9 cellular contexts compared by ENCODE assay signal in the genomic region with DNA sequence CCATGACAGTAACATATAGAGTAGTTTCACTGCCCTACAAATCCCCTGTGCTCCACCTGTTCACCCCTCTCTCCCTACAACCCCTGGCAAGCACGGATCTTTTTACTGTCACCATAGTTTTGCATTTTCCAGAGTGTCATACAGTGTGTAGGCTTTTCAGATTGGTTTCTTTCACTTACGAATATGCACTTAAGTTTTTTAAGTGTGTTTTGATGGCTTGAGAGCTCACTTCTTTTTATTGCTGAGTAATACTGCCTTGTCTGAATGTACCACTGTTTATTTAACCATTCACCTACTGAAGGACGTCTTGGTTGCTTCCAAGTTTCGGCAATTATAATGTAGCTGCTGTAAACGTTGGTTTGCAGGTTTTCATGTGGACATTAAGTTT.
DNase-seq lines count a peak whose midpoint lies in the region; ATAC-seq and TF ChIP-seq lines count a peak whose summit lies in the region.
"Had no signal": no experiment of that assay in that cellular context is flagged by ENCODE, and none has a peak within 500 bp of the region (broad histone marks: within the 10 kb centered on the region; RNA-seq: fewer than 3 reads in every experiment).

No MANE protein-coding gene starts in this region.

- H3K27me3 Mint-ChIP-seq in MCF 10A (ENCODE audit: insufficient read depth, unreplicated experiment) = no peaks in the 10 kb centered on the region

- no peak for TF ChIP-seq POLR2A in sigmoid colon (IDR thresholded peaks at IDR 0.05)

- peaks cover 19% of the 10 kb centered on the region for H3K4me1 Mint-ChIP-seq in MCF 10A (ENCODE audit: insufficient read depth, unreplicated experiment)

- no peak overlapping the region for H2AFZ ChIP-seq in mammary epithelial cell (ENCODE audit: low read depth, low read length)

- H3K36me3 ChIP-seq in mammary epithelial cell (ENCODE audit: insufficient read depth, low read length) (no peaks in the 10 kb centered on the region), SK-N-MC (ENCODE audit: insufficient read depth, low read length) (no peaks in the 10 kb centered on the region), mucosa of rectum (ENCODE audit: control insufficient read depth in 2 of 2, insufficient read depth in 2 of 2, low read length in 2 of 2) (no peaks in the 10 kb centered on the region), sigmoid colon (no peaks in the 10 kb centered on the region)

- peak; percentile 50 for ATAC-seq in HG02973 (IDR thresholded peaks at IDR 0.05; ENCODE audit: unreplicated experiment)

- in situ Hi-C loops in mammary epithelial cell (cut with MboI; ENCODE audit: low sequenced_read_pairs in 2 of 2) = no loop called here

- H4K20me1 ChIP-seq in mammary epithelial cell (ENCODE audit: insufficient read depth, low read length) = no peaks in the 10 kb centered on the region

- H3K9ac ChIP-seq in mammary epithelial cell (ENCODE audit: insufficient read depth, low read length) (no peak overlapping the region), SK-N-MC (ENCODE audit: insufficient read length) (peak overlapping the region; percentile 69), mucosa of rectum (ENCODE audit: low read depth in 1 of 2, low read length in 2 of 2) (no peak overlapping the region)

- H3K9me3 ChIP-seq in mammary epithelial cell (replicated peaks; ENCODE audit: insufficient read depth, low read length) (no peaks in the 10 kb centered on the region), SK-N-MC (ENCODE audit: low read depth, low read length) (no peaks in the 10 kb centered on the region), mucosa of rectum (ENCODE audit: control insufficient read depth in 2 of 2, low read length in 2 of 2) (no peaks in the 10 kb centered on the region), sigmoid colon (no peaks in the 10 kb centered on the region)

- no TSS peak for BruUV-seq in MCF 10A (replicated peaks; lab: Mats Ljungman, UMichigan)
- BruUV-seq in mammary epithelial cell (replicated peaks; lab: Mats Ljungman, UMichigan) = no TSS peak

- POLR2A ChIA-PET in MCF 10A (lab: Yijun Ruan, JAX) = no interaction called here

- intact Hi-C loops in MCF 10A (cut with micrococcal nuclease) = loop anchor here (2.0 to 10.0 kb wide), 2 partner anchors 13 to 173 kb away; partner anchors contain the start of gene ITGBL1
- intact Hi-C loops in mammary epithelial cell (cut with micrococcal nuclease) = no loop called here
- intact Hi-C loops in sigmoid colon (cut with DNase I) = no loop called here

- no peaks in the 10 kb centered on the region for H3K27me3 ChIP-seq in mammary epithelial cell (ENCODE audit: insufficient read depth, low read length)
- no peaks in the 10 kb centered on the region for H3K27me3 ChIP-seq in mucosa of rectum (ENCODE audit: control insufficient read depth in 2 of 2, insufficient read depth in 2 of 2, low read length in 2 of 2)
- H3K27me3 ChIP-seq in sigmoid colon = no peaks in the 10 kb centered on the region

- H3K4me1 ChIP-seq in mammary epithelial cell (ENCODE audit: insufficient read depth, low read length) (no peaks in the 10 kb centered on the region), mucosa of rectum (ENCODE audit: control insufficient read depth in 2 of 2, insufficient read depth in 2 of 2, low read length in 2 of 2) (peaks cover 7 to 20% of the 10 kb centered on the region in 2 donors), sigmoid colon (peaks cover 0 to 12% (median 4%) of the 10 kb centered on the region in 4 donors)

- H3K36me3 Mint-ChIP-seq in MCF 10A (ENCODE audit: insufficient read depth, unreplicated experiment) = no peaks in the 10 kb centered on the region
- H3K36me3 Mint-ChIP-seq: stimulated activated naive B cell treated with anti-CD40 and anti-IgM and Interleukin-4, amounts not matched to agents 10 μg/mL and 1 μg/mL and 100 μg/mL, for 72 hours had no signal

- H3K9me3 Mint-ChIP-seq in MCF 10A (ENCODE audit: unreplicated experiment) = no peaks in the 10 kb centered on the region
- H3K9me3 Mint-ChIP-seq: stimulated activated naive B cell treated with anti-CD40 and anti-IgM and Interleukin-4, amounts not matched to agents 10 μg/mL and 1 μg/mL and 100 μg/mL, for 72 hours had no signal

- no peaks in the 10 kb centered on the region for H3K79me2 ChIP-seq in mammary epithelial cell (ENCODE audit: insufficient read depth, low read length)

- WGBS in mammary epithelial cell (ENCODE audit: low coverage, missing lambda C conversion rate) = 79% methylated on average over 5 of the region's 5 CpGs
- 9 to 43% methylated on average over 5 of the region's 5 CpGs for WGBS in sigmoid colon, 2 donors

- no peak overlapping the region for H3K4me3 Mint-ChIP-seq in MCF 10A (ENCODE audit: unreplicated experiment)

- H3K4me3 ChIP-seq in mammary epithelial cell (replicated peaks in 1 of 3; ENCODE audit: insufficient read depth in 1 of 3, low read depth in 2 of 3, low read length in 3 of 3) (no peak overlapping the region), SK-N-MC (peak overlapping the region; percentile 69), mucosa of rectum (ENCODE audit: low read length in 2 of 2) (peak overlapping the region; percentile 28 to 32), sigmoid colon (peak overlapping the region in 2 of 4 donors; percentile 12 to 16)

- H3K27ac ChIP-seq in mammary epithelial cell (ENCODE audit: insufficient read depth, low read depth, low read length) (no peak overlapping the region), SK-N-MC (peak overlapping the region; percentile 55), mucosa of rectum (ENCODE audit: low read depth in 2 of 2, low read length in 2 of 2) (no peak overlapping the region), sigmoid colon (no peak overlapping the region)

- no peak overlapping the region for H3K4me2 ChIP-seq in mammary epithelial cell (ENCODE audit: insufficient read depth, low read depth, low read length)

- dilution Hi-C loops in mammary epithelial cell (cut with HindIII; ENCODE audit: low sequenced_read_pairs) = no loop called here

- CTCF ChIA-PET in MCF 10A (lab: Yijun Ruan, JAX) = no interaction called here
- CTCF ChIA-PET in mammary epithelial cell (lab: Charles Lee; ENCODE audit: low non-redundant PET) = no interaction called here

- no peak for TF ChIP-seq CTCF in MCF 10A (IDR thresholded peaks at IDR 0.05; ENCODE audit: unreplicated experiment)
- TF ChIP-seq CTCF in mammary epithelial cell (conservative IDR thresholded peaks at IDR 0.05 in 1 of 2, IDR thresholded peaks at IDR 0.05 in 1 of 2; ENCODE audit: extremely low read depth in 1 of 2, insufficient read depth in 1 of 2, low read depth in 1 of 2, low read length in 2 of 2) = no peak
- TF ChIP-seq CTCF in sigmoid colon (IDR thresholded peaks at IDR 0.05) = no peak

- TF ChIP-seq EP300 in sigmoid colon (IDR thresholded peaks at IDR 0.05) = no peak

- no peak for DNase-seq in MCF 10A (ENCODE audit: unreplicated experiment)
- no peak for DNase-seq in mammary epithelial cell
- DNase-seq in SK-N-MC (ENCODE audit: low read depth, low spot score) = no peak
- no peak for DNase-seq in SKM-1 treated with dmso at 0.1 percent for 144 hours (lab: John Stamatoyannopoulos, UW; ENCODE audit: unreplicated experiment)
- no peak for DNase-seq in sigmoid colon
- no peak for DNase-seq in NK-92 treated with Interleukin-12 subunit alpha and Interleukin-12 subunit beta, amount 100 ng/mL, for 24 hours (lab: John Stamatoyannopoulos, UW)
- DNase-seq: stimulated activated naive B cell treated with anti-CD40 and anti-IgM and Interleukin-4, amounts not matched to agents 10 μg/mL and 1 μg/mL and 100 μg/mL, for 72 hours had no signal

- H3K27ac Mint-ChIP-seq in MCF 10A (ENCODE audit: low read depth, unreplicated experiment) = peak overlapping the region; percentile 25
- H3K27ac Mint-ChIP-seq: stimulated activated naive B cell treated with anti-CD40 and anti-IgM and Interleukin-4, amounts not matched to agents 10 μg/mL and 1 μg/mL and 100 μg/mL, for 72 hours had no signal

Comparison
In these comparisons a context has a peak if more than half of its experiments do, and no peak if none do; other contexts are left out.
1. H3K4me3 ChIP-seq: peak in SK-N-MC (single experiment) and mucosa of rectum (2 of 2); none in mammary epithelial cell (0 of 3).